ENCODE assay signal across 17 cellular contexts in genomic region chr7:99399597-99399996, GRCh38. TPM values are rescaled to one million over a fixed set of nuclear protein-coding genes. Genes with fewer than 3 reads are reported as not detected.
A peak's percentile ranks its signal among the peaks of the same experiment; 100 is the strongest.
DNase-seq lines count a peak whose midpoint lies in the region; ATAC-seq and TF ChIP-seq lines count a peak whose summit lies in the region.
"Had no signal": no experiment of that assay in that cellular context is flagged by ENCODE, and none has a peak within 500 bp of the region (broad histone marks: within the 10 kb centered on the region; RNA-seq: fewer than 3 reads in every experiment).

No MANE protein-coding gene starts in this region.

- 55 to 62% methylated on average over 6 of the region's 6 CpGs for WGBS in thyroid gland, 2 donors

- H3K4me1 ChIP-seq in right atrium auricular region, result no peaks in the 10 kb centered on the region
- peaks cover 0 to 9% of the 10 kb centered on the region in 2 donors for H3K4me1 ChIP-seq in thyroid gland
- H3K4me1 ChIP-seq in uterus, result peaks cover 0 to 1% of the 10 kb centered on the region in 2 donors

- H3K27ac ChIP-seq in right atrium auricular region (no peak overlapping the region), thyroid gland (no peak overlapping the region), uterus (no peak overlapping the region)

- ATAC-seq in Right ventricle myocardium superior (ENCODE audit: poor library complexity), result no peak
- ATAC-seq in T-cell (replicated peaks in 1 of 4), result no peak
- ATAC-seq: Right ventricle myocardium inferior had no signal

- H3K27ac Mint-ChIP-seq in T-cell (peak overlapping the region; percentile 49 to 55), immature natural killer cell (peak overlapping the region in 5 of 6 donors; percentile 26 to 73 (median 52))
- H3K27ac Mint-ChIP-seq: H9 had no signal

- DNase-seq in Right ventricle myocardium superior (peak; percentile 30), right atrium auricular region (ENCODE audit: low spot score) (no peak), T-cell (no peak), immature natural killer cell (no peak), thyroid gland (peak; percentile 63 to 67), uterus (no peak), germinal center (ENCODE audit: low spot score) (no peak), islet precursor cell (no peak)
- DNase-seq: activated CD4-positive, alpha-beta T cell treated with anti-CD3 and anti-CD28 coated beads, Interleukin-2, amount 10 ng/mL, durations not matched to agents 24 days and 14 days; activated T-cell treated with anti-CD3 and anti-CD28 coated beads, Interleukin-2, amount 50 U/mL, for 72 hours; aorta; H9; mammary epithelial cell; NCI-H1436; substantia nigra had no signal

- intact Hi-C loops in Right ventricle myocardium superior (cut with DNase I), result no loop called here
- intact Hi-C loops in thyroid gland (cut with DNase I), result no loop called here
- intact Hi-C loops in uterus (cut with DNase I; ENCODE audit: low total_unique reads), result no loop called here

- POLR2A ChIA-PET in T-cell (lab: Charles Lee), result no interaction called here

- H3K9me3 Mint-ChIP-seq in T-cell, result no peaks in the 10 kb centered on the region
- no peaks in the 10 kb centered on the region for H3K9me3 Mint-ChIP-seq in immature natural killer cell
- H3K9me3 Mint-ChIP-seq: activated CD4-positive, alpha-beta T cell treated with anti-CD3 and anti-CD28 coated beads, Interleukin-2, amount 10 ng/mL, durations not matched to agents 24 days and 14 days; activated T-cell treated with anti-CD3 and anti-CD28 coated beads, Interleukin-2, amount 50 U/mL, for 72 hours; H9; neural crest cell had no signal

- no peak for TF ChIP-seq POLR2A in thyroid gland (IDR thresholded peaks at IDR 0.05)
- no peak for TF ChIP-seq POLR2A in uterus (IDR thresholded peaks at IDR 0.05)

- TF ChIP-seq CTCF in right atrium auricular region (IDR thresholded peaks at IDR 0.05) (no peak), thyroid gland (IDR thresholded peaks at IDR 0.05) (no peak), uterus (IDR thresholded peaks at IDR 0.05) (no peak)

- H3K9me3 ChIP-seq in right atrium auricular region (no peaks in the 10 kb centered on the region), thyroid gland (no peaks in the 10 kb centered on the region), uterus (no peaks in the 10 kb centered on the region)

- H3K27me3 Mint-ChIP-seq in T-cell, result no peaks in the 10 kb centered on the region
- peaks cover 0 to under 1% (median 0%) of the 10 kb centered on the region in 3 donors for H3K27me3 Mint-ChIP-seq in immature natural killer cell (ENCODE audit: low read depth in 3 of 3)
- H3K27me3 Mint-ChIP-seq: activated CD4-positive, alpha-beta T cell treated with anti-CD3 and anti-CD28 coated beads, Interleukin-2, amount 10 ng/mL, durations not matched to agents 24 days and 14 days had no signal

- CTCF ChIA-PET in T-cell (lab: Charles Lee), result no interaction called here

- peaks cover 13 to 31% (median 25%) of the 10 kb centered on the region in 3 donors for H3K4me1 Mint-ChIP-seq in T-cell
- H3K4me1 Mint-ChIP-seq in immature natural killer cell, result peaks cover 21 to 29% of the 10 kb centered on the region in 2 donors
- H3K4me1 Mint-ChIP-seq: H9 had no signal

- H3K36me3 ChIP-seq in right atrium auricular region (peaks cover 82% of the 10 kb centered on the region), thyroid gland (peaks cover 61 to 62% of the 10 kb centered on the region in 2 donors), uterus (no peaks in the 10 kb centered on the region)

- no peak overlapping the region for H3K4me3 ChIP-seq in right atrium auricular region
- no peak overlapping the region for H3K4me3 ChIP-seq in thyroid gland (replicated peaks in 1 of 3)
- no peak overlapping the region for H3K4me3 ChIP-seq in uterus

- H3K4me3 Mint-ChIP-seq in T-cell (no peak overlapping the region), immature natural killer cell (no peak overlapping the region)
- H3K4me3 Mint-ChIP-seq: activated CD4-positive, alpha-beta T cell treated with anti-CD3 and anti-CD28 coated beads, Interleukin-2, amount 10 ng/mL, durations not matched to agents 24 days and 14 days; activated T-cell treated with anti-CD3 and anti-CD28 coated beads, Interleukin-2, amount 50 U/mL, for 72 hours; H9 had no signal

- peaks cover 36% of the 10 kb centered on the region for H3K36me3 Mint-ChIP-seq in T-cell
- H3K36me3 Mint-ChIP-seq in immature natural killer cell, result peaks cover 12 to 22% (median 12%) of the 10 kb centered on the region in 3 donors

- no peaks in the 10 kb centered on the region for H3K27me3 ChIP-seq in right atrium auricular region
- no peaks in the 10 kb centered on the region for H3K27me3 ChIP-seq in thyroid gland
- no peaks in the 10 kb centered on the region for H3K27me3 ChIP-seq in uterus

RNA-seq across cellular contexts. Expression of gene PDAP1, which starts 8.8 kb away (rescaled TPM):
- total RNA-seq in Right ventricle myocardium superior (97.7 TPM), right atrium auricular region (10 to 100 TPM; 70.9 to 93.3 TPM), T-cell (10 to 100 TPM; 48.1 to 75.7 (median 67.4) TPM), thyroid gland (100 to 1,000 TPM in 2 of 4 donors, 10 to 100 TPM in 2; 73.9 to 112 (median 93.2) TPM), uterus (100 to 1,000 TPM in 1 of 4 donors, 10 to 100 TPM in 3; 39.9 to 185 (median 72.1) TPM)
- 10 to 100 TPM; 20.7 to 43.3 (median 30.0) TPM for polyA plus RNA-seq in immature natural killer cell

RNA-seq across cellular contexts. Expression of gene BUD31, which starts 9.2 kb away (rescaled TPM):
- 31.5 TPM for total RNA-seq in Right ventricle myocardium superior
- total RNA-seq in right atrium auricular region, result 10 to 100 TPM; 36.7 to 57.0 TPM
- total RNA-seq in T-cell, result 100 to 1,000 TPM in 1 of 5 donors, 10 to 100 TPM in 4; 63.2 to 127 (median 82.3) TPM
- polyA plus RNA-seq in immature natural killer cell, result 100 to 1,000 TPM; 265 to 362 (median 279) TPM
- 10 to 100 TPM; 41.9 to 89.1 (median 65.4) TPM for total RNA-seq in thyroid gland
- 10 to 100 TPM; 29.4 to 93.2 (median 54.4) TPM for total RNA-seq in uterus

RNA-seq across cellular contexts. Expression of gene ARPC1B, which starts 25.1 kb away (rescaled TPM):
- total RNA-seq in Right ventricle myocardium superior, result 40.6 TPM
- 100 to 1,000 TPM in 1 of 2 donors, 10 to 100 TPM in 1; 53.0 to 115 TPM for total RNA-seq in right atrium auricular region
- 100 to 1,000 TPM; 131 to 232 (median 203) TPM for total RNA-seq in T-cell
- polyA plus RNA-seq in immature natural killer cell, result 100 to 1,000 TPM; 582 to 834 (median 626) TPM
- total RNA-seq in thyroid gland, result 100 to 1,000 TPM; 214 to 273 (median 228) TPM
- 100 to 1,000 TPM in 3 of 4 donors, 10 to 100 TPM in 1; 74.5 to 275 (median 196) TPM for total RNA-seq in uterus

RNA-seq across cellular contexts. Expression of gene PTCD1, which starts 39.0 kb away (rescaled TPM):
- total RNA-seq in Right ventricle myocardium superior (3.0 TPM), right atrium auricular region (1 to 10 TPM; 4.6 to 5.3 TPM), T-cell (10 to 100 TPM in 3 of 5 donors, 1 to 10 TPM in 2; 5.4 to 11.6 (median 10.5) TPM), thyroid gland (1 to 10 TPM; 5.4 to 9.6 (median 8.2) TPM), uterus (10 to 100 TPM in 1 of 4 donors, 1 to 10 TPM in 3; 1.2 to 17.4 (median 7.5) TPM)
- polyA plus RNA-seq in immature natural killer cell, result 1 to 10 TPM in 2 of 3 donors, under 1 TPM in 1; 0.83 to 3.7 (median 1.4) TPM

RNA-seq across cellular contexts. Expression of gene CPSF4, which starts 39.1 kb away (rescaled TPM):
- 19.9 TPM for total RNA-seq in Right ventricle myocardium superior
- total RNA-seq in right atrium auricular region, result 10 to 100 TPM; 12.4 to 18.8 TPM
- 10 to 100 TPM; 44.4 to 58.1 (median 52.3) TPM for total RNA-seq in T-cell
- polyA plus RNA-seq in immature natural killer cell, result 10 to 100 TPM; 18.4 to 26.6 (median 22.2) TPM
- total RNA-seq in thyroid gland, result 10 to 100 TPM; 30.6 to 33.1 (median 32.7) TPM
- 10 to 100 TPM; 23.8 to 67.9 (median 38.4) TPM for total RNA-seq in uterus

Comparison
In these comparisons a context has a peak if more than half of its experiments do, and no peak if none do; other contexts are left out.
1. DNase-seq: peak in Right ventricle myocardium superior (single experiment) and thyroid gland (2 of 2); none in right atrium auricular region (single experiment), T-cell (0 of 34), immature natural killer cell (0 of 3), uterus (0 of 2), germinal center (single experiment) and islet precursor cell (single experiment).